In the genomic region with DNA sequence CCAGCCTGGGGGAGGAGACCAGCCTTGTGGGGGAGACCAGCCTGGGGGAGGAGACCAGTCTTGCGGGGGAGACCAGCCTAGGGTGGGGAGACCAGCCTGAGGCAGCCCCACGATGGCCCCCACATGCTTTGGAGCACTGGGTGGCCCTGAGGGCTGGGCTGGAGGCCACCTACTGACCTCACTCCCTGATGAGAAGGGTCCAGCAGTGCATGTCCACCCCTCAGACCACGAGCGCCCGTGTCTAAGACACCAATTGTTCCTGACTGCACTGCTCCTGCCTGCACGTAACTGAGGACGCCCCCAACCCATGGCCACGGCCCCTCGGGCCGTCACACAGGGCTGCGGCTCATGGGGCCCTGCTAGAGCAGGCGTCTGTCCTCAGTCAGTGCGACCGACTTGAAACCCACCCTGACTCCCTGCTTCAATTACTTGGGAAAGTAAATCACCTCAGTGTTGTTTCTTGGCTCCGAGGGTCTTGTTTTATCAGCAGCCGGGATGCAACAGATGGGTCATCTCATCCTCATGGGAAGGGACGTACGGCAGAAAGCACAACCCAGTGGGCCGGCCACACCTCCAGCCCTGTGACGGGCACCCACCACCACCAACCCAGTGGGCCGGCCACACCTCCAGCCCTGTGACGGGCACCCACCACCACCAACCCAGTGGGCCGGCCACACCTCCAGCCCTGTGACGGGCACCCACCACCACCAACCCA, we compare ENCODE assay signal across 8 cellular contexts. TPM values are rescaled to one million over a fixed set of nuclear protein-coding genes. Genes with fewer than 3 reads are reported as not detected.
A peak's percentile ranks its signal among the peaks of the same experiment; 100 is the strongest.
DNase-seq lines count a peak whose midpoint lies in the region; ATAC-seq and TF ChIP-seq lines count a peak whose summit lies in the region.

A gene (minus strand): TSS at position 550 of the 715 bp plus-strand sequence. CDS start 1,643 bp downstream, outside the sequence.

- H3K27ac ChIP-seq in RWPE1 (peak within 1 kb of the TSS; percentile 88), ascending aorta (peak within 1 kb of the TSS; percentile 40 to 85), aorta (ENCODE audit: low read depth in 1 of 2, low read length in 2 of 2) (no peak within 1 kb of the TSS)

- WGBS in aorta, 2 donors = 7 to 24% methylated on average over 20 to 22 of the region's 24 CpGs

- H3K36me3 ChIP-seq in ascending aorta (peaks cover 0 to 8% of the 10 kb centered on the region in 2 donors), aorta (ENCODE audit: control insufficient read depth in 1 of 2, insufficient read depth in 2 of 2, low read length in 1 of 2) (no peaks in the 10 kb centered on the region)

- no peaks in the 10 kb centered on the region for H3K9me3 Mint-ChIP-seq in progenitor cell of endocrine pancreas (ENCODE audit: low read depth)

- TF ChIP-seq CTCF in RWPE1 (conservative IDR thresholded peaks at IDR 0.05; ENCODE audit: low read depth) (no peak), ascending aorta (IDR thresholded peaks at IDR 0.05) (no peak), progenitor cell of endocrine pancreas (IDR thresholded peaks at IDR 0.05; ENCODE audit: unreplicated experiment) (no peak)

- peak within 1 kb of the TSS; percentile 95 for H3K27ac Mint-ChIP-seq in progenitor cell of endocrine pancreas

- POLR2A ChIA-PET in RWPE1 (lab: Yijun Ruan, JAX; ENCODE audit: low non-redundant PET) = no interaction called here

- H3K27me3 ChIP-seq in ascending aorta = no peaks in the 10 kb centered on the region
- no peaks in the 10 kb centered on the region for H3K27me3 ChIP-seq in aorta (ENCODE audit: control insufficient read depth in 1 of 2, insufficient read depth in 2 of 2, low read length in 1 of 2)

- no peaks in the 10 kb centered on the region for H3K9me3 ChIP-seq in ascending aorta
- no peaks in the 10 kb centered on the region for H3K9me3 ChIP-seq in aorta (ENCODE audit: control insufficient read depth, low read length)

- peak within 1 kb of the TSS; percentile 91 for H3K4me3 Mint-ChIP-seq in progenitor cell of endocrine pancreas (ENCODE audit: low read depth)

- peaks cover 4% of the 10 kb centered on the region for H3K36me3 Mint-ChIP-seq in progenitor cell of endocrine pancreas (ENCODE audit: insufficient read depth)

- CTCF ChIA-PET in RWPE1 (lab: Yijun Ruan, JAX) = no interaction called here

- H3K4me3 ChIP-seq in ascending aorta = peak within 1 kb of the TSS; percentile 42 to 84
- H3K4me3 ChIP-seq in aorta (ENCODE audit: low read length in 2 of 2) = peak within 1 kb of the TSS in 1 of 2 donors; percentile 55

- H3K27me3 Mint-ChIP-seq in progenitor cell of endocrine pancreas = no peaks in the 10 kb centered on the region

- intact Hi-C loops in ascending aorta (cut with DNase I) (no loop called here), left ventricle myocardium superior (cut with micrococcal nuclease) (no loop called here), aorta (cut with DNase I) (loop anchor here in 1 of 2 donors (5.0 kb wide), 1 partner anchor 138 kb away; a partner anchor contains a TSS)

- peaks cover 0 to 2% of the 10 kb centered on the region in 2 donors for H3K4me1 ChIP-seq in ascending aorta
- H3K4me1 ChIP-seq in aorta (ENCODE audit: control insufficient read depth in 1 of 2, insufficient read depth in 2 of 2, low read length in 2 of 2) = no peaks in the 10 kb centered on the region

- DNase-seq in GDM1 (lab: John Stamatoyannopoulos, UW) (peak; percentile 47), RWPE1 (ENCODE audit: low spot score) (peak; percentile 84), ascending aorta (ENCODE audit: low spot score in 2 of 2) (peak in 1 of 2 donors; percentile 69), left ventricle myocardium superior (peak; percentile 83), progenitor cell of endocrine pancreas (ENCODE audit: low spot score, unreplicated experiment) (no peak), aorta (peak; percentile 82 to 84)

- H3K4me1 Mint-ChIP-seq in progenitor cell of endocrine pancreas (ENCODE audit: low read depth) = peaks cover 4% of the 10 kb centered on the region

- ATAC-seq in HG03108 (IDR thresholded peaks at IDR 0.05; ENCODE audit: unreplicated experiment) = peak; percentile 49
- ATAC-seq in left ventricle myocardium superior = peak; percentile 78
- peak; percentile 63 for ATAC-seq in aorta (ENCODE audit: low FRiP score)
- no peak for ATAC-seq in GM21526 (IDR thresholded peaks at IDR 0.05; ENCODE audit: low FRiP score, unreplicated experiment)

RNA-seq across cellular contexts. Expression of the gene that starts here (rescaled TPM):
- total RNA-seq in ascending aorta (37.4 TPM), left ventricle myocardium superior (12.0 TPM), progenitor cell of endocrine pancreas (31.4 and 32.8 TPM in 2 replicates), aorta (10 to 100 TPM in 1 of 2 donors, 1 to 10 TPM in 1; 5.2 to 12.4 TPM)
- 10 to 100 TPM in 1 of 2 donors, 1 to 10 TPM in 1; 2.4 to 47.9 TPM for polyA plus RNA-seq in aorta

Comparison
In these comparisons a context has a peak if more than half of its experiments do, and no peak if none do; other contexts are left out.
1. H3K27ac ChIP-seq: peak in RWPE1 (single experiment) and ascending aorta (2 of 2); none in aorta (0 of 2).